16 cellular contexts compared by ENCODE assay signal in genomic region chr19:38018694-38019426, GRCh38.
"Had no signal": no experiment of that assay in that cellular context is flagged by ENCODE, and none has a peak within 500 bp of the region (broad histone marks: within the 10 kb centered on the region; RNA-seq: fewer than 3 reads in every experiment).

No MANE protein-coding gene starts in this region.

- H3K27me3 Mint-ChIP-seq: activated CD4-positive, alpha-beta T cell treated with anti-CD3 and anti-CD28 coated beads, Interleukin-2, amount 10 ng/mL, durations not matched to agents 7 days and 5 days; activated naive CD8-positive, alpha-beta T cell; central memory CD8-positive, alpha-beta T cell had no signal

- ATAC-seq: body of pancreas had no signal

- H3K4me3 ChIP-seq: body of pancreas, coronary artery, esophagus muscularis mucosa, ovary, transverse colon had no signal

- H3K36me3 ChIP-seq: esophagus muscularis mucosa, ovary, transverse colon had no signal

- H3K4me3 Mint-ChIP-seq: activated CD4-positive, alpha-beta T cell treated with anti-CD3 and anti-CD28 coated beads, Interleukin-2, amount 10 ng/mL, durations not matched to agents 7 days and 5 days; activated naive CD8-positive, alpha-beta T cell; central memory CD8-positive, alpha-beta T cell; T-helper 1 cell treated with Interleukin-12 subunit alpha and Interleukin-12 subunit beta and Interleukin-4 antibody, amounts not matched to agents 30 μg/mL and 1 μg/mL, for 36 hours had no signal

- H3K27me3 ChIP-seq: body of pancreas, esophagus muscularis mucosa, ovary, transverse colon had no signal

- H3K4me1 Mint-ChIP-seq: activated CD4-positive, alpha-beta T cell treated with anti-CD3 and anti-CD28 coated beads, Interleukin-2, amount 10 ng/mL, durations not matched to agents 7 days and 5 days; central memory CD8-positive, alpha-beta T cell had no signal

- DNase-seq: activated CD4-positive, alpha-beta T cell treated with anti-CD3 and anti-CD28 coated beads, Interleukin-2, amount 10 ng/mL, durations not matched to agents 7 days and 5 days; activated CD8-positive, alpha-beta memory T cell treated with anti-CD3 and anti-CD28 coated beads for 24 hours; activated gamma-delta T cell treated with Interleukin-2 at 50 U/mL for 16 hours; amygdala; body of pancreas; glutamatergic neuron; kidney glomerular epithelial cell; ovary; stimulated activated CD4-positive, alpha-beta T cell treated with anti-CD3 and anti-CD28 coated beads, Interleukin-2, amount 100 ng/mL, for 48 hours; stimulated activated naive CD4-positive, alpha-beta T cell treated with Interleukin-2 at 50 U/mL for 16 hours; transverse colon had no signal

- H3K9me3 ChIP-seq: body of pancreas, esophagus muscularis mucosa, ovary, transverse colon had no signal

- H3K9me3 Mint-ChIP-seq: activated CD4-positive, alpha-beta T cell treated with anti-CD3 and anti-CD28 coated beads, Interleukin-2, amount 10 ng/mL, durations not matched to agents 7 days and 5 days; central memory CD8-positive, alpha-beta T cell; T-helper 1 cell treated with Interleukin-12 subunit alpha and Interleukin-12 subunit beta and Interleukin-4 antibody, amounts not matched to agents 30 μg/mL and 1 μg/mL, for 36 hours had no signal

- H3K27ac ChIP-seq: body of pancreas, coronary artery, esophagus muscularis mucosa, ovary, transverse colon had no signal

- H3K27ac Mint-ChIP-seq: activated CD4-positive, alpha-beta T cell treated with anti-CD3 and anti-CD28 coated beads, Interleukin-2, amount 10 ng/mL, durations not matched to agents 7 days and 5 days; activated naive CD8-positive, alpha-beta T cell; T-helper 1 cell treated with Interleukin-12 subunit alpha and Interleukin-12 subunit beta and Interleukin-4 antibody, amounts not matched to agents 30 μg/mL and 1 μg/mL, for 36 hours had no signal
